ENCODE assay signal across 1 cellular context in genomic region chr18:47251289-47252120, GRCh38.
TF ChIP-seq lines count a peak whose summit lies in the region.

Gene SKOR2, minus strand, starts transcription at chr18:47251660. Its CDS starts 2,477 bp downstream, at chr18:47249183.

TF ChIP-seq in K562, 482 proteins besides CTCF, POLR2A, EP300 and RAD21 (continued from another document):
- TF ChIP-seq ZBTB5 (IDR thresholded peaks at IDR 0.05), result peak; percentile 75; the same call in 1 of the 2 replicates
- TF ChIP-seq BDP1 (IDR thresholded peaks at IDR 0.05; ENCODE audit: insufficient read depth, insufficient read length), result no peak
